In the genomic region with DNA sequence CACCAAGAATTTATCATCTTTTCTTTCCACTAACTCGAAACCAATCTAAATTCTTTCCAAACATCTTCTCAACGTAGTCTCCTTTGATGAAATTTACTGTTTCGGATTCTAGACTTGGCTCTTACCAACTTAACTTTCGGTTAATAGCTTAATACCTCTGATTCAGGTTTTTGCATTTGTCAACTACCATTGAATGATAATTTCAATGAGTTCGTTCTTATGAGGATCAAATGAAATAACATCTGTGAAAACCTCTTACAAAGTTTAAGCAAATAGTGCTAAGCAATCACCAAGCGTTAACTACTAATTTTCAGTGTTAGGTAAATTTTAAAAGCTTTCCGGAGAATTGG, we compare ENCODE assay signal across 7 cellular contexts. TPM values are rescaled to one million over a fixed set of nuclear protein-coding genes. Genes with fewer than 3 reads are reported as not detected.
DNase-seq lines count a peak whose midpoint lies in the region; ATAC-seq and TF ChIP-seq lines count a peak whose summit lies in the region.

No MANE protein-coding gene starts in this region.

- H3K36me3 ChIP-seq in HAP-1 (replicated peaks): no peaks in the 10 kb centered on the region; the same call in 1 of the 2 replicates
- no peaks in the 10 kb centered on the region for H3K36me3 ChIP-seq in hepatocyte (replicated peaks; ENCODE audit: insufficient read depth, low read depth)
- H3K36me3 ChIP-seq in spleen: peaks cover 0 to 5% (median 0%) of the 10 kb centered on the region in 6 donors

- TF ChIP-seq CTCF in VCaP (conservative IDR thresholded peaks at IDR 0.05) (no peak), hepatocyte (IDR thresholded peaks at IDR 0.05; ENCODE audit: poor library complexity) (no peak), spleen (IDR thresholded peaks at IDR 0.05 in 8 of 11, conservative IDR thresholded peaks at IDR 0.05 in 3 of 11) (no peak)

- peak overlapping the region; percentile 89 for H3K27ac ChIP-seq in VCaP
- peak overlapping the region; percentile 100 for H3K27ac ChIP-seq in hepatocyte
- peak overlapping the region; percentile 96 to 100 (median 99) for H3K27ac ChIP-seq in spleen

- no peak for TF ChIP-seq POLR2A in spleen (IDR thresholded peaks at IDR 0.05)

- no peaks in the 10 kb centered on the region for H3K9me2 ChIP-seq in hepatocyte (replicated peaks; ENCODE audit: insufficient read depth)

- intact Hi-C loops in spleen (cut with DNase I; ENCODE audit: low total_unique reads): no loop called here

- H3K27me3 ChIP-seq in HAP-1 (ENCODE audit: low read depth): no peaks in the 10 kb centered on the region
- H3K27me3 ChIP-seq in hepatocyte: no peaks in the 10 kb centered on the region
- H3K27me3 ChIP-seq in spleen (replicated peaks in 1 of 7): no peaks in the 10 kb centered on the region

- peak overlapping the region; percentile 75 for H2AFZ ChIP-seq in hepatocyte

- H3K4me2 ChIP-seq in hepatocyte: peak overlapping the region; percentile 71

- peaks cover 12% of the 10 kb centered on the region for H3K4me1 ChIP-seq in HAP-1
- H3K4me1 ChIP-seq in hepatocyte (ENCODE audit: insufficient read depth): peaks cover 13% of the 10 kb centered on the region
- peaks cover 29 to 49% (median 43%) of the 10 kb centered on the region in 6 donors for H3K4me1 ChIP-seq in spleen

- ATAC-seq in esophagus mucosa: no peak
- no peak for ATAC-seq in activated CD4-positive, CD25-positive, alpha-beta regulatory T cell treated with anti-CD3 and anti-CD28 coated beads, Interleukin-2, amount 50 U/mL, for 24 hours

- H3K79me2 ChIP-seq in hepatocyte: peaks cover 40% of the 10 kb centered on the region

- in situ Hi-C loops in HAP-1 (cut with MboI; ENCODE audit: low sequenced_read_pairs): no loop called here

- peaks cover 38% of the 10 kb centered on the region for H4K20me1 ChIP-seq in hepatocyte (ENCODE audit: insufficient read depth, poor library complexity, severe bottlenecking)

- H3K4me3 ChIP-seq in HAP-1 (peak overlapping the region; percentile 99), hepatocyte (peak overlapping the region; percentile 73), spleen (peak overlapping the region; percentile 87 to 98 (median 94))

- WGBS in hepatocyte (ENCODE audit: low lambda C conversion rate, missing lambda C conversion rate): 25% methylated on average over 7 of the region's 7 CpGs
- WGBS in spleen, 5 donors: 18 to 25% (median 21%) methylated on average over 7 of the region's 7 CpGs

- no peaks in the 10 kb centered on the region for H3K9me3 ChIP-seq in HAP-1
- no peaks in the 10 kb centered on the region for H3K9me3 ChIP-seq in hepatocyte (ENCODE audit: low read depth)
- no peaks in the 10 kb centered on the region for H3K9me3 ChIP-seq in spleen

- DNase-seq in HAP-1 (ENCODE audit: low spot score in 2 of 2) (no peak), hepatocyte (ENCODE audit: low spot score) (no peak), spleen (no peak), SIG-M5 (lab: John Stamatoyannopoulos, UW) (no peak)

RNA-seq across cellular contexts. Expression of gene NRBP1, which starts 0.6 kb away (rescaled TPM):
- total RNA-seq in hepatocyte (114 and 127 TPM in 2 replicates), spleen (10 to 100 TPM; 57.8 to 82.0 (median 68.2) TPM), esophagus mucosa (86.6 TPM)
- polyA plus RNA-seq in hepatocyte (157 and 165 TPM in 2 replicates), spleen (10 to 100 TPM; 41.8 to 52.9 (median 42.5) TPM)

RNA-seq across cellular contexts. Expression of gene KRTCAP3, which starts 14.3 kb away (rescaled TPM):
- 11.4 and 19.3 TPM in 2 replicates for total RNA-seq in hepatocyte
- 21.0 and 23.3 TPM in 2 replicates for polyA plus RNA-seq in hepatocyte
- 1 to 10 TPM in 6 of 7 donors, not detected in 1; 2.2 to 5.4 (median 3.3) TPM for total RNA-seq in spleen
- 1 to 10 TPM; 2.5 to 5.7 (median 4.5) TPM for polyA plus RNA-seq in spleen
- 26.0 TPM for total RNA-seq in esophagus mucosa

RNA-seq across cellular contexts. Expression of gene PPM1G, which starts 18.4 kb away (rescaled TPM):
- total RNA-seq in hepatocyte (60.6 and 64.9 TPM in 2 replicates), spleen (10 to 100 TPM; 44.9 to 59.3 (median 49.9) TPM), esophagus mucosa (57.3 TPM)
- polyA plus RNA-seq in hepatocyte (65.7 and 71.0 TPM in 2 replicates), spleen (10 to 100 TPM; 36.0 to 51.2 (median 45.0) TPM)

RNA-seq across cellular contexts. Expression of gene ZNF513, which starts 47.3 kb away (rescaled TPM):
- total RNA-seq in hepatocyte (16.0 and 20.6 TPM in 2 replicates), spleen (10 to 100 TPM; 13.6 to 20.2 (median 17.7) TPM), esophagus mucosa (11.4 TPM)
- polyA plus RNA-seq in hepatocyte (26.1 and 36.4 TPM in 2 replicates), spleen (10 to 100 TPM; 14.2 to 29.0 (median 26.7) TPM)

RNA-seq across cellular contexts. Expression of gene SNX17, which starts 57.4 kb away (rescaled TPM):
- total RNA-seq in hepatocyte: 81.8 and 88.7 TPM in 2 replicates
- polyA plus RNA-seq in hepatocyte: 105 and 109 TPM in 2 replicates
- 100 to 1,000 TPM; 102 to 140 (median 118) TPM for total RNA-seq in spleen
- 100 to 1,000 TPM in 1 of 3 donors, 10 to 100 TPM in 2; 84.9 to 128 (median 86.5) TPM for polyA plus RNA-seq in spleen
- 62.1 TPM for total RNA-seq in esophagus mucosa
